ENCODE assay signal across 8 cellular contexts in the genomic region with DNA sequence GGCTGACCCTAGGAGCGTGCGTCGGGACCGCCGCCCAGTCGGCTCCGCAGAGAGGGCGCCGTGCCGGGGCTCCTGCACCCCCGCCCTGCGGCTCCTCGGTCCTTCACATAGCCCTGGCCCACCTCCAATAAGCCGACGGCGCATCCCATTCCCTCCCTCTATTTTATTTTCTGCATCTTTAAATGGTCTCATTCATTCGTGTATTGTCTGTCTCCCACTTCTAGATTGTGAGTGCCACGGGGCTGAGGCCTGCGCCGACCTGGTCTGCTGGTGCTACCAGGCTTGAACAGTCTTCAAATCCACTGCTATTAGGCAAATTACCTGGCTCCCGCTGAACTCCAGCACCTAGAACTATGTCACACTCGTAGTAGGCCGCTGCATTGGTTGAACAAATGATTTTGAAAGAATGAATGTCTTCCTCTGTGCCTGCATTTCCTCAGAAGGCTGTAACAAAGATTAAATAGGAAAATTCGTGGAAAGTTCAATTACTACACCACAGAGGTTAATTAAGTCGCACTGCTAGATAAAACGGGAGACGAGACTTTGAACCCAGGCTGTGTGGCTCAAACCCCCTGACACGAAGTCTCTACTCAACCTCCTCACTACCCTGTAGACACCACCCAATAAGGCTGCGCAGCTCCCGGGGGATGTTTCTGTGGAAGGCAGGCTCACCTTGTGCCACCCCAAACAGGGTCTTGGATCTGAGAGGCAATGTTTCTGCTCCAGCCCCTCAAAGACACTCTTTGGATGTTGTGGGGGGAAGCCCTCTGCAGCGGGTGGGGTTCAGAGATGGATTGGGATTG. TPM values are rescaled to one million over a fixed set of nuclear protein-coding genes. Genes with fewer than 3 reads are reported as not detected.
DNase-seq lines count a peak whose midpoint lies in the region; ATAC-seq and TF ChIP-seq lines count a peak whose summit lies in the region.

No MANE protein-coding gene starts in this region.

- CTCF ChIA-PET in CD4-positive, alpha-beta memory T cell (lab: Charles Lee; ENCODE audit: partially characterized antibody), result interaction anchor here (8.4 to 10.5 kb wide), 2 partner anchors 42 to 56 kb away, joined by 78 to 121 read pairs; partner anchors contain the start of genes CATSPERZ, ESRRA and FERMT3

- POLR2A ChIA-PET in CD4-positive, alpha-beta memory T cell (lab: Charles Lee; ENCODE audit: partially characterized antibody), result interaction anchor here (1.2 to 38.9 kb wide), 11 partner anchors 9 to 70 kb away, joined by 3 to 937 read pairs (median 23); partner anchors contain the start of genes BAD, CATSPERZ, DNAJC4 and FERMT3

- peak overlapping the region; percentile 2 to 93 (median 88) for H3K27ac Mint-ChIP-seq in CD4-positive, alpha-beta memory T cell
- peak overlapping the region; percentile 93 for H3K27ac Mint-ChIP-seq in neural crest cell (ENCODE audit: unreplicated experiment)

- peaks cover 0 to 11% of the 10 kb centered on the region in 2 donors for H3K36me3 Mint-ChIP-seq in CD4-positive, alpha-beta memory T cell
- no peaks in the 10 kb centered on the region for H3K36me3 Mint-ChIP-seq in neural crest cell (ENCODE audit: low read depth)

- no peaks in the 10 kb centered on the region for H3K9me2 ChIP-seq in OCI-LY1 (ENCODE audit: low read depth, low read length)

- H3K4me2 ChIP-seq in OCI-LY1 (ENCODE audit: low read length), result peak overlapping the region; percentile 95

- peak overlapping the region; percentile 78 for H3K9ac ChIP-seq in OCI-LY1 (ENCODE audit: low read length)

- H3K27me3 ChIP-seq in CD4-positive, alpha-beta memory T cell (ENCODE audit: insufficient read depth, low read length), result no peaks in the 10 kb centered on the region
- no peaks in the 10 kb centered on the region for H3K27me3 ChIP-seq in OCI-LY1 (ENCODE audit: insufficient read depth, low read length)

- no peaks in the 10 kb centered on the region; the same call in 1 of the 2 replicates for H3K79me2 ChIP-seq in OCI-LY1 (ENCODE audit: insufficient read depth, low read length)

- peak overlapping the region; percentile 49; the same call in 1 of the 2 replicates for H2AFZ ChIP-seq in OCI-LY1 (ENCODE audit: low read length)

- no peaks in the 10 kb centered on the region for H3K9me3 Mint-ChIP-seq in CD4-positive, alpha-beta memory T cell
- H3K9me3 Mint-ChIP-seq in neural crest cell, result no peaks in the 10 kb centered on the region

- no peaks in the 10 kb centered on the region for H3K9me3 ChIP-seq in CD4-positive, alpha-beta memory T cell (ENCODE audit: control insufficient read depth in 1 of 2, low read length in 2 of 2)
- no peaks in the 10 kb centered on the region for H3K9me3 ChIP-seq in OCI-LY1 (ENCODE audit: low read length)

- H4K20me1 ChIP-seq in OCI-LY1 (ENCODE audit: insufficient read depth, low read length), result no peaks in the 10 kb centered on the region

- no peak for ATAC-seq in GM21786 (IDR thresholded peaks at IDR 0.05; ENCODE audit: unreplicated experiment)

- peak overlapping the region; percentile 69 to 82 (median 76) for H3K4me3 Mint-ChIP-seq in CD4-positive, alpha-beta memory T cell
- H3K4me3 Mint-ChIP-seq in neural crest cell, result peak overlapping the region; percentile 97

- intact Hi-C loops in CD4-positive, alpha-beta memory T cell (cut with micrococcal nuclease), result loop anchor here (1.0 to 10.0 kb wide), 2 partner anchors 21 to 527 kb away; partner anchors contain the start of gene SF1

- H3K27ac ChIP-seq in CD4-positive, alpha-beta memory T cell (ENCODE audit: low read depth, low read length), result no peak overlapping the region
- peak overlapping the region; percentile 80 for H3K27ac ChIP-seq in OCI-LY1 (ENCODE audit: low read depth, low read length, poor library complexity, severe bottlenecking)

- no peaks in the 10 kb centered on the region for H3K27me3 Mint-ChIP-seq in CD4-positive, alpha-beta memory T cell
- peaks cover 3% of the 10 kb centered on the region for H3K27me3 Mint-ChIP-seq in neural crest cell (ENCODE audit: low read depth)

- peaks cover 53% of the 10 kb centered on the region for H3K4me1 ChIP-seq in CD4-positive, alpha-beta memory T cell (ENCODE audit: insufficient read depth, low read length)
- H3K4me1 ChIP-seq in OCI-LY1 (ENCODE audit: insufficient read depth, low read length, severe bottlenecking), result peaks cover 58% of the 10 kb centered on the region

- 0 out of 2 replicates have a peak, but pooled peaks cover 3% of the 10 kb centered on the region for H3F3A ChIP-seq in OCI-LY1 (ENCODE audit: insufficient read depth, low read length)

- DNase-seq in CD4-positive, alpha-beta memory T cell, result no peak
- DNase-seq in epidermal melanocyte (ENCODE audit: insufficient read length, low spot score) (peak; percentile 55), neural crest cell (ENCODE audit: low read depth, low spot score) (no peak), superior temporal gyrus (ENCODE audit: extremely low spot score) (no peak), DMS114 treated with DMSO at 0.1 percent for 48 hours (lab: John Stamatoyannopoulos, UW; ENCODE audit: unreplicated experiment) (no peak), NCI-H2196 treated with DMSO at 0.1 percent for 48 hours (lab: John Stamatoyannopoulos, UW; ENCODE audit: unreplicated experiment) (no peak)

- peaks cover 10 to 65% (median 30%) of the 10 kb centered on the region in 4 donors for H3K4me1 Mint-ChIP-seq in CD4-positive, alpha-beta memory T cell
- H3K4me1 Mint-ChIP-seq in neural crest cell, result peaks cover 25% of the 10 kb centered on the region

- peak overlapping the region in 1 of 2 donors; percentile 98 for H3K4me3 ChIP-seq in CD4-positive, alpha-beta memory T cell (ENCODE audit: low read length in 2 of 2)
- H3K4me3 ChIP-seq in OCI-LY1 (ENCODE audit: low read depth, low read length, poor library complexity, severe bottlenecking), result peak overlapping the region; percentile 70

- no peak for TF ChIP-seq CTCF in OCI-LY1 (IDR thresholded peaks at IDR 0.05; ENCODE audit: low read length)
- peak; percentile 15 for TF ChIP-seq CTCF in neural crest cell (conservative IDR thresholded peaks at IDR 0.05)

- no peaks in the 10 kb centered on the region for H3K36me3 ChIP-seq in CD4-positive, alpha-beta memory T cell (ENCODE audit: insufficient read depth, low read length)
- peaks cover 20% of the 10 kb centered on the region; the same call in 1 of the 2 replicates for H3K36me3 ChIP-seq in OCI-LY1 (ENCODE audit: insufficient read depth, low read length)

RNA-seq across cellular contexts. Expression of gene PPP1R14B, which starts 1.2 kb away (rescaled TPM):
- total RNA-seq in CD4-positive, alpha-beta memory T cell, result 10 to 100 TPM; 32.2 to 38.4 TPM
- 10 to 100 TPM; 52.1 to 83.5 TPM for polyA plus RNA-seq in CD4-positive, alpha-beta memory T cell
- 286 and 296 TPM in 2 replicates for total RNA-seq in neural crest cell

RNA-seq across cellular contexts. Expression of gene PLCB3, which starts 3.4 kb away (rescaled TPM):
- 10 to 100 TPM; 10.8 to 11.9 TPM for total RNA-seq in CD4-positive, alpha-beta memory T cell
- under 1 TPM in 1 of 2 donors, not detected in 1; 0.71 TPM for polyA plus RNA-seq in CD4-positive, alpha-beta memory T cell
- 36.4 and 40.5 TPM in 2 replicates for total RNA-seq in neural crest cell

RNA-seq across cellular contexts. Expression of gene FKBP2, which starts 7.0 kb away (rescaled TPM):
- total RNA-seq in CD4-positive, alpha-beta memory T cell, result 10 to 100 TPM; 41.4 to 46.4 TPM
- 100 to 1,000 TPM; 106 to 107 TPM for polyA plus RNA-seq in CD4-positive, alpha-beta memory T cell
- total RNA-seq in neural crest cell, result 29.2 and 33.7 TPM in 2 replicates

RNA-seq across cellular contexts. Expression of gene VEGFB, which starts 13.5 kb away (rescaled TPM):
- 10 to 100 TPM; 96.8 to 97.3 TPM for total RNA-seq in CD4-positive, alpha-beta memory T cell
- polyA plus RNA-seq in CD4-positive, alpha-beta memory T cell, result 10 to 100 TPM in 1 of 2 donors, 1 to 10 TPM in 1; 2.3 to 22.2 TPM
- 61.2 and 62.7 TPM in 2 replicates for total RNA-seq in neural crest cell

RNA-seq across cellular contexts. Expression of gene DNAJC4, which starts 17.6 kb away (rescaled TPM):
- 10 to 100 TPM; 60.6 to 64.5 TPM for total RNA-seq in CD4-positive, alpha-beta memory T cell
- polyA plus RNA-seq in CD4-positive, alpha-beta memory T cell, result 10 to 100 TPM; 15.6 to 23.6 TPM
- total RNA-seq in neural crest cell, result 27.2 TPM in 2 replicates
